8 cellular contexts compared by ENCODE assay signal in genomic region chr17:64974750-64975317, GRCh38. TPM values are rescaled to one million over a fixed set of nuclear protein-coding genes. Genes with fewer than 3 reads are reported as not detected.
DNase-seq lines count a peak whose midpoint lies in the region; ATAC-seq and TF ChIP-seq lines count a peak whose summit lies in the region.

No MANE protein-coding gene starts in this region.

- peaks cover 0 to 4% (median 0%) of the 10 kb centered on the region in 4 donors for H3K36me3 ChIP-seq in transverse colon

- intact Hi-C loops in lower leg skin (cut with DNase I; ENCODE audit: low total_unique reads), result no loop called here
- intact Hi-C loops in transverse colon (cut with DNase I; ENCODE audit: low total_unique reads), result loop anchor here (1.0 kb wide), 1 partner anchor 79 kb away; no protein-coding TSS in a partner anchor

- peak; percentile 0 for ATAC-seq in GM18498 (IDR thresholded peaks at IDR 0.05; ENCODE audit: unreplicated experiment)
- peak; percentile 18 for ATAC-seq in HG03575 (IDR thresholded peaks at IDR 0.05; ENCODE audit: extremely low read depth, insufficient number of reproducible peaks, low FRiP score, unreplicated experiment)
- ATAC-seq in GM21367 (IDR thresholded peaks at IDR 0.05; ENCODE audit: unreplicated experiment), result no peak

- TF ChIP-seq POLR2A in lower leg skin (IDR thresholded peaks at IDR 0.05), result no peak
- TF ChIP-seq POLR2A in transverse colon (IDR thresholded peaks at IDR 0.05), result no peak

- in situ Hi-C loops in transverse colon (cut with MboI; ENCODE audit: low pct_ligation_motif_present in 1 of 4, low pct_unique_long_range_greater_than_20kb in 1 of 4, low sequenced_read_pairs in 3 of 4), result loop anchor here in 3 of 4 donors (25.0 kb wide), 2 partner anchors 137 to 162 kb away; partner anchors contain the start of gene RGS9 (in 2 of the 3)

- no peaks in the 10 kb centered on the region for H3K9me3 ChIP-seq in transverse colon

- H3K27ac ChIP-seq in angular gyrus (ENCODE audit: low read depth, low read length) (peak overlapping the region; percentile 88), transverse colon (peak overlapping the region; percentile 96 to 99 (median 99))

- TF ChIP-seq EP300 in transverse colon (IDR thresholded peaks at IDR 0.05; ENCODE audit: low read depth), result no peak

- H3K4me1 ChIP-seq in transverse colon, result peaks cover 5 to 21% (median 13%) of the 10 kb centered on the region in 4 donors

- H3K27me3 ChIP-seq in transverse colon, result no peaks in the 10 kb centered on the region

- H3K4me3 ChIP-seq in lower leg skin (ENCODE audit: low read depth, poor library complexity, severe bottlenecking), result peak overlapping the region; percentile 65
- H3K4me3 ChIP-seq in transverse colon, result peak overlapping the region; percentile 41 to 87 (median 85)

- DNase-seq in lower leg skin (ENCODE audit: low spot score in 2 of 2) (peak in 1 of 2 donors; percentile 10), transverse colon (no peak), COR-L47 (lab: John Stamatoyannopoulos, UW) (no peak), NCI-H2029 treated with DMSO at 0.1 percent for 48 hours (lab: John Stamatoyannopoulos, UW) (no peak)

- TF ChIP-seq CTCF in lower leg skin (IDR thresholded peaks at IDR 0.05), result no peak
- TF ChIP-seq CTCF in transverse colon (IDR thresholded peaks at IDR 0.05), result no peak

- 2 to 11% methylated on average over 7 to 8 of the region's 9 CpGs for WGBS in lower leg skin, 2 donors
- WGBS in transverse colon (ENCODE audit: low coverage in 1 of 2), 2 donors, result 7% methylated on average over 9 of the region's 9 CpGs; no CpG with 5 or more reads in 1 of the 2 donors

RNA-seq across cellular contexts. Expression of gene LRRC37A3, which starts 55.6 kb away (rescaled TPM):
- total RNA-seq in lower leg skin, result 1 to 10 TPM; 2.7 to 8.2 (median 5.6) TPM
- total RNA-seq in transverse colon, result 1 to 10 TPM in 3 of 4 donors, under 1 TPM in 1; 0.37 to 5.2 (median 4.7) TPM
